9 cellular contexts compared by ENCODE assay signal in the genomic region with DNA sequence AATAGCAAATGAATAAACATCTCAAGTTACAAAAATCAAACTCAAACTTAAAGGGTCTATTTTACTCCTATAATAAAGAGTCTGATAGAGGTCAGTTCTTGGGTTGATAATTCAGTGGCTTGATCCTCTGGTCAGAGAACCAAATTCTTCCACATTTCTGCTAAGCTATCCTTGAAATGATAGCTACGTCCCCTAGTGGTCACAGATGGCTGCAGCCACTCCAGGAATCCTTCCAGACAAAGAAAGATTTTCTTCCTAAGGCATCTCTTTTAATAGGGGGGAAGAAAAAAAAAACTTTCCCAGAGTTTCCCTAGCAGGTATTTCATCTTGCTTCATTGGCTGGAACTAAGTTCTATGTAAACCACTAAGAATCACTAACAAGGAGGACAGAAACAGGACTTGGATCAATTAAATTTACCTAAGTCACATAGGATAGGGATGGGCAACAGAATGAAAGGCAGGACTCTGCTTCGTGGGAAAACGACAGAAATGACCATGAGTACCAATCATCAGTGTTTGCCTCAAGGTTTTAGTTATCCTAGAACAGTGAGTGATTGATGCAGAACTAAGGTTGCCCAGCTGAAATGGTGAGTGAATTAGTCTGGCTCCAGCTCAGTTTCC.
DNase-seq lines count a peak whose midpoint lies in the region; ATAC-seq and TF ChIP-seq lines count a peak whose summit lies in the region.
"Had no signal": no experiment of that assay in that cellular context is flagged by ENCODE, and none has a peak within 500 bp of the region (broad histone marks: within the 10 kb centered on the region; RNA-seq: fewer than 3 reads in every experiment).

No MANE protein-coding gene starts in this region.

- DNase-seq in NCI-H1092 treated with DMSO at 0.1 percent for 48 hours (lab: John Stamatoyannopoulos, UW) = peak; percentile 0
- no peak for DNase-seq in NCI-H1092 (lab: John Stamatoyannopoulos, UW)
- peak; percentile 21 for DNase-seq in NCI-H2029 treated with DMSO at 0.1 percent for 48 hours (lab: John Stamatoyannopoulos, UW)
- DNase-seq in endothelial cell (ENCODE audit: low spot score) = peak; percentile 53
- no peak for DNase-seq in retinal pigment epithelial cell (ENCODE audit: low read depth)
- DNase-seq in NCI-H526 treated with DMSO at 0.1 percent for 48 hours (lab: John Stamatoyannopoulos, UW) = no peak

- no peak overlapping the region for H3K4me3 Mint-ChIP-seq in endothelial cell (ENCODE audit: unreplicated experiment)

- no peaks in the 10 kb centered on the region for H3K36me3 Mint-ChIP-seq in endothelial cell (ENCODE audit: low read depth, unreplicated experiment)

- H3K4me1 Mint-ChIP-seq in endothelial cell (ENCODE audit: unreplicated experiment) = peaks cover 3% of the 10 kb centered on the region

- no peak for ATAC-seq in HG03135 (IDR thresholded peaks at IDR 0.05; ENCODE audit: unreplicated experiment)
- no peak for ATAC-seq in GM18907 (IDR thresholded peaks at IDR 0.05; ENCODE audit: unreplicated experiment)

- H3K27me3 Mint-ChIP-seq in endothelial cell (ENCODE audit: unreplicated experiment) = no peaks in the 10 kb centered on the region

- H3K4me3 ChIP-seq in retinal pigment epithelial cell (ENCODE audit: low read length) = no peak overlapping the region
- H3K4me3 ChIP-seq: SK-N-MC had no signal

- no peak overlapping the region for H3K27ac Mint-ChIP-seq in endothelial cell (ENCODE audit: unreplicated experiment)

- no peaks in the 10 kb centered on the region for H3K9me3 Mint-ChIP-seq in endothelial cell (ENCODE audit: unreplicated experiment)

- peak; percentile 73 for TF ChIP-seq CTCF in endothelial cell (IDR thresholded peaks at IDR 0.05; ENCODE audit: unreplicated experiment)
- peak; percentile 98 for TF ChIP-seq CTCF in retinal pigment epithelial cell (conservative IDR thresholded peaks at IDR 0.05; ENCODE audit: low read depth, low read length)

Comparison
In these comparisons a context has a peak if more than half of its experiments do, and no peak if none do; other contexts are left out.
1. DNase-seq: peak in NCI-H1092 treated with DMSO at 0.1 percent for 48 hours (single experiment), NCI-H2029 treated with DMSO at 0.1 percent for 48 hours (single experiment) and endothelial cell (single experiment); none in NCI-H1092 (single experiment), retinal pigment epithelial cell (single experiment) and NCI-H526 treated with DMSO at 0.1 percent for 48 hours (single experiment).